In genomic region chr15:88920186-88920891, GRCh38 we compare ENCODE assay signal across 1 cellular context.
A peak's percentile ranks its signal among the peaks of the same experiment; 100 is the strongest.
TF ChIP-seq lines count a peak whose summit lies in the region.

No MANE protein-coding gene starts in this region.

TF ChIP-seq in K562, 482 proteins besides CTCF, POLR2A, EP300 and RAD21 (continued from another document and continues in another):
- TF ChIP-seq TSHZ1 (CRISPR knock-in tag; IDR thresholded peaks at IDR 0.05): peak; percentile 82
- 0 out of 2 replicates have a peak, but pooled peaks have one; percentile 50 for TF ChIP-seq HSF4 (CRISPR knock-in tag; IDR thresholded peaks at IDR 0.05; ENCODE audit: borderline replicate concordance)
- TF ChIP-seq SNRNP70 (optimal IDR thresholded peaks at IDR 0.05; ENCODE audit: low read depth, low read length): no peak
- TF ChIP-seq DDX20 (tag; IDR thresholded peaks at IDR 0.05; ENCODE audit: low read depth): peak; percentile 92
- TF ChIP-seq SMAD3 (CRISPR knock-in tag; conservative IDR thresholded peaks at IDR 0.05): peak; percentile 30
- TF ChIP-seq ZNF592 (IDR thresholded peaks at IDR 0.05): peak; percentile 99
- TF ChIP-seq NR4A1 (CRISPR knock-in tag; IDR thresholded peaks at IDR 0.05): no peak
- peak; percentile 95 for TF ChIP-seq NR4A1 (tag; IDR thresholded peaks at IDR 0.05)
- TF ChIP-seq ZNF778 (CRISPR knock-in tag; IDR thresholded peaks at IDR 0.05): no peak
- no peak for TF ChIP-seq RBM25 (IDR thresholded peaks at IDR 0.05; ENCODE audit: low read depth, low read length, severe bottlenecking)
- TF ChIP-seq ZNF766 (CRISPR knock-in tag; conservative IDR thresholded peaks at IDR 0.05): peak; percentile 81
- TF ChIP-seq POLR2B (IDR thresholded peaks at IDR 0.05; ENCODE audit: low read depth, partially characterized antibody): no peak
- no peak for TF ChIP-seq GABPB1 (CRISPR knock-in tag; IDR thresholded peaks at IDR 0.05)
- peak; percentile 79 for TF ChIP-seq CXXC5 (CRISPR knock-in tag; IDR thresholded peaks at IDR 0.05)
- TF ChIP-seq GTF2F1 (IDR thresholded peaks at IDR 0.05; ENCODE audit: low read depth, low read length): no peak
- peak; percentile 41; the same call in 1 of the 2 replicates for TF ChIP-seq HBP1 (CRISPR knock-in tag; IDR thresholded peaks at IDR 0.05)
- TF ChIP-seq TRIM25 (IDR thresholded peaks at IDR 0.05; ENCODE audit: borderline replicate concordance): no peak
- peak; percentile 60; the same call in 1 of the 2 replicates for TF ChIP-seq MAFK (IDR thresholded peaks at IDR 0.05; ENCODE audit: low read length)
- TF ChIP-seq NFRKB (IDR thresholded peaks at IDR 0.05; ENCODE audit: low read depth): 0 out of 2 replicates have a peak, but pooled peaks have one; percentile 31
- TF ChIP-seq PHB2 (IDR thresholded peaks at IDR 0.05; ENCODE audit: low read depth): no peak
- no peak for TF ChIP-seq HOMEZ (CRISPR knock-in tag; IDR thresholded peaks at IDR 0.05)
- no peak for TF ChIP-seq BCLAF1 (IDR thresholded peaks at IDR 0.05; ENCODE audit: borderline replicate concordance in 1 of 2, control insufficient read depth in 1 of 2, low read depth in 2 of 2, low read length in 1 of 2)
- no peak for TF ChIP-seq ARID4B (CRISPR knock-in tag; IDR thresholded peaks at IDR 0.05)
- peak; percentile 15; the same call in 1 of the 2 replicates for TF ChIP-seq ZBTB26 (CRISPR knock-in tag; IDR thresholded peaks at IDR 0.05)
- peak; percentile 41; the same call in 1 of the 2 replicates for TF ChIP-seq LEF1 (IDR thresholded peaks at IDR 0.05)
- TF ChIP-seq SFPQ (IDR thresholded peaks at IDR 0.05; ENCODE audit: low read depth, low read length): no peak
- no peak for TF ChIP-seq RFX1 (IDR thresholded peaks at IDR 0.05)
- TF ChIP-seq NFYB (IDR thresholded peaks at IDR 0.05; ENCODE audit: extremely low read depth, insufficient read length): peak; percentile 42
- no peak for TF ChIP-seq ZNF224 (CRISPR knock-in tag; IDR thresholded peaks at IDR 0.05)
- TF ChIP-seq ZNF41 (CRISPR knock-in tag; conservative IDR thresholded peaks at IDR 0.05): peak; percentile 78; the same call in 1 of the 2 replicates
- TF ChIP-seq KDM2B (CRISPR knock-in tag; IDR thresholded peaks at IDR 0.05): no peak
- no peak for TF ChIP-seq PCBP2 (IDR thresholded peaks at IDR 0.05; ENCODE audit: low read depth, low read length, poor library complexity, severe bottlenecking)
- TF ChIP-seq ZNF311 (CRISPR knock-in tag; IDR thresholded peaks at IDR 0.05): peak; percentile 91
